Comparison of ENCODE assay signal across 8 cellular contexts in the genomic region with DNA sequence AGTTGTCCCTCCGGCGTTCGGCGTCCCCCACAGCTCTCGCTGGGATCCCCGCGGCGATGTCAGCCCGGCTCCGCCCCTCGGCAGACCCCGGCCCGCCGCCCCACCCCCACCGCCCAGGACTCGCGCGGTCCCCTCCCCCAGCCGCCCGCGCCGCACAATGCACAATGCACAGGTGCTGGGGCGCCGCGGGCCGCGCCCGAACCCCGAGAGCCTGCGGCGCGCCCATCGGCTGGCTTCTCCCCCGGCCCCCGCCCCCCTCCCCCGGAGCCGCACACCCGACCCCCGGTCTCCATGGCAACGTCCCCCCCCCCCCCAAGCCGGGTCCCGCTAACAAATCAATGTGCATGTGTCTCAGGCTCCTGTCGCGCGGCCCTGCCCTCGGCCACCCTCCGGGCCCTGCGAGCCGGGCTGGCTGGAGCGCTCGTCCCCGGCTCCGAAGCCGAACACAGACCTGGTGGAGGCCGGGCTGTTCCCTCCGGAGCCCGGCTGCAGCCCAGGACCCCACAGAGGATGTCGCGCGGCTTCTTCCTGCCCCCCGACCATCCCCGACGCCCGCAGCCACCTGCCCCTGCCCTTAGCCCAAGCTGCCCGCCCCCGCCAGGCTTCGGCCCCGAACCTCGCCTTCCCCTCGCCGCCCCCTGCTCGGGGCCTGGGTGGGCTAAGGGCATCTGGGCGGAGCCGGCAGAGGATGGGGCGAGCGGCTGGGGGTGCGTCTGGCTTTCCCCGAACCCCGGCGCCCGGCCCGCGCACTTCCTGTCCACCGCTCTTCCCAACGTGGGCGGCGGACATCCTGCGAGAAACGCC. TPM values are rescaled to one million over a fixed set of nuclear protein-coding genes. Genes with fewer than 3 reads are reported as not detected.
DNase-seq lines count a peak whose midpoint lies in the region; ATAC-seq and TF ChIP-seq lines count a peak whose summit lies in the region.

No MANE protein-coding gene starts in this region.

- H3K4me1 ChIP-seq in right cardiac atrium (ENCODE audit: control insufficient read depth, insufficient read depth, low read length), result no peaks in the 10 kb centered on the region

- H3K4me3 ChIP-seq in right cardiac atrium (ENCODE audit: low read length), result peak overlapping the region; percentile 74

- no peak for TF ChIP-seq CTCF in activated B cell treated with CpG ODN at 0.5 μM for 24 hours (IDR thresholded peaks at IDR 0.05)

- CTCF ChIA-PET in activated B cell treated with CpG ODN at 0.5 μM for 24 hours (lab: Charles Lee), result interaction anchor here (0.7 to 1.5 kb wide), 5 partner anchors 14 to 56 kb away, joined by 3 to 5 read pairs (median 4); partner anchors contain the start of gene CBX4

- no peaks in the 10 kb centered on the region for H3K9me3 ChIP-seq in right cardiac atrium (ENCODE audit: control insufficient read depth, low read length)

- intact Hi-C loops in activated B cell treated with CpG ODN at 0.5 μM for 24 hours (cut with micrococcal nuclease) (loop anchor here (2.0 to 5.0 kb wide), 5 partner anchors 13 to 240 kb away; partner anchors contain the start of genes CBX2, CBX4, CCDC40 and TBC1D16), right cardiac atrium (cut with DNase I) (loop anchor here in 1 of 4 donors (2.0 to 10.0 kb wide), 2 partner anchors 41 to 117 kb away; partner anchors contain the start of gene CBX4)

- POLR2A ChIA-PET in activated B cell treated with CpG ODN at 0.5 μM for 24 hours (lab: Charles Lee), result interaction anchor here (0.6 to 6.6 kb wide), 21 partner anchors 10 to 1675 kb away, joined by 3 to 65 read pairs (median 5); partner anchors contain the start of genes CBX4 and GAA

- H3K4me1 Mint-ChIP-seq in activated B cell treated with CpG ODN at 0.5 μM for 24 hours, result peaks cover 29% of the 10 kb centered on the region
- H3K4me1 Mint-ChIP-seq in stimulated activated naive CD8-positive, alpha-beta T cell treated with anti-CD3 and anti-CD28 coated beads, Interleukin-15, Interleukin-2, amounts not matched to agents 100 ng/mL and 50 ng/mL, for 24 hours (ENCODE audit: low read depth), result peaks cover 47% of the 10 kb centered on the region

- no peak overlapping the region for H3K27ac ChIP-seq in right cardiac atrium (ENCODE audit: low read length)

- peaks cover 27% of the 10 kb centered on the region for H3K27me3 Mint-ChIP-seq in activated B cell treated with CpG ODN at 0.5 μM for 24 hours
- peaks cover 39% of the 10 kb centered on the region for H3K27me3 Mint-ChIP-seq in stimulated activated naive CD8-positive, alpha-beta T cell treated with anti-CD3 and anti-CD28 coated beads, Interleukin-15, Interleukin-2, amounts not matched to agents 100 ng/mL and 50 ng/mL, for 24 hours

- H3K4me3 Mint-ChIP-seq in activated B cell treated with CpG ODN at 0.5 μM for 24 hours, result peak overlapping the region; percentile 85
- H3K4me3 Mint-ChIP-seq in stimulated activated naive CD8-positive, alpha-beta T cell treated with anti-CD3 and anti-CD28 coated beads, Interleukin-15, Interleukin-2, amounts not matched to agents 100 ng/mL and 50 ng/mL, for 24 hours, result peak overlapping the region; percentile 80

- DNase-seq in NCI-H345 (lab: John Stamatoyannopoulos, UW) (peak; percentile 72), NCI-H345 treated with DMSO at 0.1 percent for 48 hours (lab: John Stamatoyannopoulos, UW; ENCODE audit: unreplicated experiment) (no peak), activated B cell treated with CpG ODN at 0.5 μM for 24 hours (no peak), right cardiac atrium (peak in 2 of 3 donors; percentile 70 to 79), NCI-H446 treated with DMSO at 0.1 percent for 48 hours (lab: John Stamatoyannopoulos, UW) (no peak), GM19238 (ENCODE audit: insufficient read length, low spot score) (no peak)

- no peaks in the 10 kb centered on the region for H3K36me3 Mint-ChIP-seq in activated B cell treated with CpG ODN at 0.5 μM for 24 hours (ENCODE audit: low read depth)
- H3K36me3 Mint-ChIP-seq in stimulated activated naive CD8-positive, alpha-beta T cell treated with anti-CD3 and anti-CD28 coated beads, Interleukin-15, Interleukin-2, amounts not matched to agents 100 ng/mL and 50 ng/mL, for 24 hours (ENCODE audit: low read depth), result no peaks in the 10 kb centered on the region

- under 1% methylated on average over 87 of the region's 89 CpGs for WGBS in right cardiac atrium

- H3K27ac Mint-ChIP-seq in activated B cell treated with CpG ODN at 0.5 μM for 24 hours, result no peak overlapping the region
- H3K27ac Mint-ChIP-seq in stimulated activated naive CD8-positive, alpha-beta T cell treated with anti-CD3 and anti-CD28 coated beads, Interleukin-15, Interleukin-2, amounts not matched to agents 100 ng/mL and 50 ng/mL, for 24 hours, result no peak overlapping the region

- H3K9me3 Mint-ChIP-seq in activated B cell treated with CpG ODN at 0.5 μM for 24 hours, result no peaks in the 10 kb centered on the region
- no peaks in the 10 kb centered on the region for H3K9me3 Mint-ChIP-seq in stimulated activated naive CD8-positive, alpha-beta T cell treated with anti-CD3 and anti-CD28 coated beads, Interleukin-15, Interleukin-2, amounts not matched to agents 100 ng/mL and 50 ng/mL, for 24 hours

- H3K27me3 ChIP-seq in right cardiac atrium (ENCODE audit: control insufficient read depth, insufficient read depth), result no peaks in the 10 kb centered on the region

- ATAC-seq in HG03457 (IDR thresholded peaks at IDR 0.05; ENCODE audit: unreplicated experiment) (peak; percentile 21), activated B cell treated with CpG ODN at 0.5 μM for 24 hours (ENCODE audit: low read depth) (peak; percentile 8), right cardiac atrium (peak in 1 of 2 donors; percentile 28)

RNA-seq across cellular contexts. Expression of gene CBX8, which starts 0.8 kb away (rescaled TPM):
- total RNA-seq in activated B cell treated with CpG ODN at 0.5 μM for 24 hours (4.0 and 4.9 TPM in 2 replicates), right cardiac atrium (1 to 10 TPM; 2.4 to 7.3 (median 5.5) TPM)
- 3.8 TPM for polyA plus RNA-seq in right cardiac atrium

RNA-seq across cellular contexts. Expression of gene CBX2, which starts 19.7 kb away (rescaled TPM):
- total RNA-seq in activated B cell treated with CpG ODN at 0.5 μM for 24 hours, result 0.37 and 0.67 TPM in 2 replicates
- 1 to 10 TPM; 1.5 to 3.5 (median 2.4) TPM for total RNA-seq in right cardiac atrium
- polyA plus RNA-seq in right cardiac atrium, result 2.4 TPM

RNA-seq across cellular contexts. Expression of gene CBX4, which starts 41.5 kb away (rescaled TPM):
- total RNA-seq in activated B cell treated with CpG ODN at 0.5 μM for 24 hours (55.6 and 56.3 TPM in 2 replicates), right cardiac atrium (10 to 100 TPM; 26.9 to 32.6 (median 30.3) TPM)
- 19.8 TPM for polyA plus RNA-seq in right cardiac atrium

Comparison
In these comparisons a context has a peak if more than half of its experiments do, and no peak if none do; other contexts are left out.
1. DNase-seq: peak in NCI-H345 (single experiment) and right cardiac atrium (2 of 3); none in NCI-H345 treated with DMSO at 0.1 percent for 48 hours (single experiment), activated B cell treated with CpG ODN at 0.5 μM for 24 hours (single experiment), NCI-H446 treated with DMSO at 0.1 percent for 48 hours (single experiment) and GM19238 (single experiment).